26 cellular contexts compared by ENCODE assay signal in the genomic region with DNA sequence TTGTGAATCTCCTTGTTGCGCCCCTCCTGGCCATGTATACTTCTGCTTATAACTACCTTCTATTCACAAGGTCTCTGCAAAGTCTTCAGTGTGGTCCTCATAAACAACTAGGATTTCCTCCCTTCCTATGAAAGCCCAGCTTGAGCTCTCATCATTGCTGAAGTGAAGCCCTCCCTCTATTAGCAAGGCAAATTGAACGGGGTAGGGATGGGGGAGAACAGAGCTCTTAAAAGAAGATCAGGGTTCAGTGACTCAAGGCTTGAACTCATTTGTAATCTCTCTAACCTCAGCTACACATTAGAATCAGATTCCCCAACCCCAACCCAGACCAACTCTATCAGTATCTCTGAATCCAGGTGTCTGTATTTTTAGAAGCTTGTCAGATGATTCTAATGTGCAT.
"Had no signal": no experiment of that assay in that cellular context is flagged by ENCODE, and none has a peak within 500 bp of the region (broad histone marks: within the 10 kb centered on the region; RNA-seq: fewer than 3 reads in every experiment).

No MANE protein-coding gene starts in this region.

- H3K9ac ChIP-seq: parathyroid adenoma had no signal

- H3K27ac ChIP-seq: breast epithelium, colonic mucosa, dorsolateral prefrontal cortex, hepatocyte, parathyroid adenoma, tibial artery, WERI-Rb-1 had no signal

- H3K9me3 ChIP-seq: colonic mucosa, tibial artery had no signal

- H3K4me3 ChIP-seq: breast epithelium, colonic mucosa, dorsolateral prefrontal cortex, hepatocyte, tibial artery had no signal

- H3K79me2 ChIP-seq: hepatocyte, parathyroid adenoma had no signal

- H3K4me2 ChIP-seq: hepatocyte had no signal

- H2AFZ ChIP-seq: hepatocyte, parathyroid adenoma had no signal

- ATAC-seq: activated T-helper 17 cell treated with anti-CD3 and anti-CD28 coated beads, Interleukin-2, amount 50 U/mL, for 72 hours; effector memory CD8-positive, alpha-beta T cell; esophagus mucosa; left cardiac atrium; right cardiac atrium had no signal

- DNase-seq: activated CD4-positive, alpha-beta T cell treated with anti-CD3 and anti-CD28 coated beads for 1 hour; activated CD4-positive, alpha-beta T cell treated with anti-CD3 and anti-CD28 coated beads, Interleukin-2, amount 50 U/mL, for 1 hour; activated CD8-positive, alpha-beta memory T cell treated with anti-CD3 and anti-CD28 coated beads, Interleukin-2, amount 50 U/mL, for 4 hours; activated naive CD4-positive, alpha-beta T cell; activated naive CD8-positive, alpha-beta T cell treated with anti-CD3 and anti-CD28 coated beads for 36 hours; activated T-cell treated with anti-CD3 and anti-CD28 coated beads, Interleukin-2, amount 50 U/mL, for 24 hours; colonic mucosa; dorsolateral prefrontal cortex; effector memory CD8-positive, alpha-beta T cell; foreskin melanocyte; left cardiac atrium; nucleus accumbens; right cardiac atrium; stimulated activated CD4-positive, alpha-beta T cell treated with anti-CD3 and anti-CD28 coated beads, Interleukin-4, amount 100 ng/mL, for 24 hours; substantia nigra; tibial artery; WERI-Rb-1 had no signal

- H3K27me3 ChIP-seq: colonic mucosa, tibial artery had no signal

- H3K4me1 ChIP-seq: breast epithelium, colonic mucosa, parathyroid adenoma, tibial artery had no signal

- H3K36me3 ChIP-seq: breast epithelium, colonic mucosa, tibial artery, WERI-Rb-1 had no signal

- FAIRE-seq: astrocyte, endothelial cell of umbilical vein, islet of Langerhans, TTC549 had no signal
